13 cellular contexts compared by ENCODE assay signal in genomic region chr1:68624233-68624632, GRCh38.
DNase-seq lines count a peak whose midpoint lies in the region; ATAC-seq and TF ChIP-seq lines count a peak whose summit lies in the region.
"Had no signal": no experiment of that assay in that cellular context is flagged by ENCODE, and none has a peak within 500 bp of the region (broad histone marks: within the 10 kb centered on the region; RNA-seq: fewer than 3 reads in every experiment).

No MANE protein-coding gene starts in this region.

- H2AFZ ChIP-seq in IMR-90 (replicated peaks; ENCODE audit: low read length, poor library complexity) = no peak overlapping the region

- intact Hi-C loops in IMR-90 (cut with micrococcal nuclease) = no loop called here
- intact Hi-C loops in esophagus muscularis mucosa (cut with DNase I) = no loop called here

- no peak overlapping the region for H3K4ac ChIP-seq in IMR-90 (ENCODE audit: low read depth, low read length)

- H3K9me3 ChIP-seq in IMR-90 (ENCODE audit: control insufficient read depth, insufficient read depth, low read length) = peaks cover 5% of the 10 kb centered on the region
- H3K9me3 ChIP-seq in esophagus muscularis mucosa = no peaks in the 10 kb centered on the region

- no peak overlapping the region for H3K23ac ChIP-seq in IMR-90 (ENCODE audit: low read depth, low read length)

- H3K9ac ChIP-seq in IMR-90 (ENCODE audit: low read depth, low read length) = no peak overlapping the region

- no peak overlapping the region for H2BK120ac ChIP-seq in IMR-90 (ENCODE audit: low read depth, low read length)

- no CpG with 5 or more reads among the region's 3 CpGs for WGBS in IMR-90 (ENCODE audit: extremely low coverage in 2 of 2, insufficient read length in 1 of 2), 2 experiments
- 51% methylated on average over 3 of the region's 3 CpGs for WGBS in esophagus muscularis mucosa

- no peaks in the 10 kb centered on the region for H3K79me1 ChIP-seq in IMR-90 (ENCODE audit: low read depth in 1 of 2, low read length in 2 of 2)

- ATAC-seq in IMR-90 (ENCODE audit: low read depth) = no peak
- no peak for ATAC-seq in HG03571 (IDR thresholded peaks at IDR 0.05; ENCODE audit: unreplicated experiment)
- ATAC-seq: CD8-positive, alpha-beta T cell; T-cell had no signal

- no peak overlapping the region for H2BK15ac ChIP-seq in IMR-90 (ENCODE audit: low read depth, low read length)

- CTCF ChIA-PET in IMR-90 (lab: Yijun Ruan, JAX) = no interaction called here

- TF ChIP-seq POLR2A in IMR-90 (IDR thresholded peaks at IDR 0.05; ENCODE audit: low read depth, low read length) = no peak
- TF ChIP-seq POLR2A in esophagus muscularis mucosa (IDR thresholded peaks at IDR 0.05; ENCODE audit: low read depth) = no peak

- no peak overlapping the region for H4K8ac ChIP-seq in IMR-90 (ENCODE audit: low read depth in 2 of 2, low read length in 2 of 2)

- no peak overlapping the region for H3K14ac ChIP-seq in IMR-90 (replicated peaks; ENCODE audit: low read depth, low read length)

- H4K20me1 ChIP-seq in IMR-90 (ENCODE audit: insufficient read depth, low read length) = no peaks in the 10 kb centered on the region

- no peak overlapping the region for H2AK9ac ChIP-seq in IMR-90 (replicated peaks; ENCODE audit: low read depth, low read length, poor library complexity)

- DNase-seq in IMR-90 (peak; percentile 28), amniotic epithelial cell (ENCODE audit: low read depth) (peak; percentile 3), foreskin fibroblast (peak; percentile 7 to 82), skeletal muscle cell (ENCODE audit: low read depth) (peak; percentile 64), esophagus muscularis mucosa (ENCODE audit: extremely low spot score) (no peak), NCI-H146 (lab: John Stamatoyannopoulos, UW) (no peak)
- DNase-seq: activated CD4-positive, alpha-beta T cell treated with anti-CD3 and anti-CD28 coated beads, Interleukin-2, amount 50 U/mL, for 4 hours; activated gamma-delta T cell treated with Interleukin-2 at 50 U/mL for 16 hours; CD8-positive, alpha-beta T cell; NCI-H1436; T-cell had no signal

- no peak overlapping the region for H3K56ac ChIP-seq in IMR-90 (ENCODE audit: extremely low read depth, insufficient read depth, low read length)

- no peak overlapping the region for H3K18ac ChIP-seq in IMR-90 (ENCODE audit: low read depth, low read length)

- in situ Hi-C loops in IMR-90 (cut with MboI; ENCODE audit: low sequenced_read_pairs) = no loop called here

- H3K27me3 ChIP-seq in IMR-90 (ENCODE audit: control insufficient read depth, insufficient read depth, low read length) = no peaks in the 10 kb centered on the region
- no peaks in the 10 kb centered on the region for H3K27me3 ChIP-seq in esophagus muscularis mucosa

- H3K4me3 ChIP-seq in IMR-90 (ENCODE audit: insufficient read depth, low read depth, low read length) (no peak overlapping the region), foreskin fibroblast (ENCODE audit: low read depth in 1 of 2, low read length in 2 of 2) (no peak overlapping the region), skeletal muscle cell (ENCODE audit: low read depth, low read length) (no peak overlapping the region), esophagus muscularis mucosa (no peak overlapping the region)
- H3K4me3 ChIP-seq: coronary artery had no signal

- dilution Hi-C loops in IMR-90 (cut with HindIII; ENCODE audit: low sequenced_read_pairs, unreplicated experiment) = no loop called here

- no peak overlapping the region for H2BK20ac ChIP-seq in IMR-90 (ENCODE audit: low read depth, low read length)

- no peak overlapping the region for H3K4me2 ChIP-seq in IMR-90 (ENCODE audit: low read depth, low read length)

- TF ChIP-seq CTCF in IMR-90 (conservative IDR thresholded peaks at IDR 0.05; ENCODE audit: low read depth, low read length) (no peak), foreskin fibroblast (IDR thresholded peaks at IDR 0.05; ENCODE audit: low read depth, low read length) (no peak), esophagus muscularis mucosa (IDR thresholded peaks at IDR 0.05) (no peak)

- no peaks in the 10 kb centered on the region for H3K36me3 ChIP-seq in IMR-90 (ENCODE audit: control insufficient read depth, insufficient read depth, low read length)
- no peaks in the 10 kb centered on the region for H3K36me3 ChIP-seq in esophagus muscularis mucosa

- POLR2A ChIA-PET in IMR-90 (lab: Charles Lee; ENCODE audit: unreplicated experiment) = no interaction called here

- BruUV-seq in IMR-90 (replicated peaks; lab: Mats Ljungman, UMichigan) = no TSS peak

- H3K4me1 ChIP-seq in IMR-90 (ENCODE audit: control insufficient read depth, insufficient read depth, low read length) (no peaks in the 10 kb centered on the region), esophagus muscularis mucosa (peaks cover 0 to 15% (median 7%) of the 10 kb centered on the region in 4 donors)

- TF ChIP-seq RAD21 in IMR-90 (IDR thresholded peaks at IDR 0.05; ENCODE audit: low read length) = no peak

- H3K27ac ChIP-seq in IMR-90 (ENCODE audit: insufficient read depth, low read length) (no peak overlapping the region), esophagus muscularis mucosa (replicated peaks in 1 of 4) (no peak overlapping the region)
- H3K27ac ChIP-seq: coronary artery had no signal

- no peak overlapping the region for H2AK5ac ChIP-seq in IMR-90 (ENCODE audit: low read depth, low read length)

- H4K5ac ChIP-seq in IMR-90 (ENCODE audit: low read depth, low read length) = no peak overlapping the region

- no peak for TF ChIP-seq EP300 in esophagus muscularis mucosa (IDR thresholded peaks at IDR 0.05)

- no peak overlapping the region for H4K91ac ChIP-seq in IMR-90 (ENCODE audit: insufficient read depth, low read depth, low read length)

- H3K9me1 ChIP-seq in IMR-90 (ENCODE audit: insufficient read depth, low read length) = no peaks in the 10 kb centered on the region

- no peak overlapping the region for H2BK5ac ChIP-seq in IMR-90 (ENCODE audit: low read depth, low read length, poor library complexity, severe bottlenecking)

TF ChIP-seq in IMR-90, 13 proteins besides CTCF, POLR2A, EP300 and RAD21:
- peak; percentile 47; the same call in 1 of the 2 replicates for TF ChIP-seq CEBPB (IDR thresholded peaks at IDR 0.05; ENCODE audit: low read depth, low read length)
- peak; percentile 25; the same call in 1 of the 2 replicates for TF ChIP-seq BHLHE40 (IDR thresholded peaks at IDR 0.05; ENCODE audit: low read depth, low read length)
- TF ChIP-seq, protein P1, sequence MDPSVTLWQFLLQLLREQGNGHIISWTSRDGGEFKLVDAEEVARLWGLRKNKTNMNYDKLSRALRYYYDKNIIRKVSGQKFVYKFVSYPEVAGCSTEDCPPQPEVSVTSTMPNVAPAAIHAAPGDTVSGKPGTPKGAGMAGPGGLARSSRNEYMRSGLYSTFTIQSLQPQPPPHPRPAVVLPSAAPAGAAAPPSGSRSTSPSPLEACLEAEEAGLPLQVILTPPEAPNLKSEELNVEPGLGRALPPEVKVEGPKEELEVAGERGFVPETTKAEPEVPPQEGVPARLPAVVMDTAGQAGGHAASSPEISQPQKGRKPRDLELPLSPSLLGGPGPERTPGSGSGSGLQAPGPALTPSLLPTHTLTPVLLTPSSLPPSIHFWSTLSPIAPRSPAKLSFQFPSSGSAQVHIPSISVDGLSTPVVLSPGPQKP (IDR thresholded peaks at IDR 0.05; ENCODE audit: borderline replicate concordance, low read depth, low read length) = no peak
- no peak for TF ChIP-seq RCOR1 (IDR thresholded peaks at IDR 0.05; ENCODE audit: insufficient replicate concordance, low read length)

Comparison
In these comparisons a context has a peak if more than half of its experiments do, and no peak if none do; other contexts are left out.
1. DNase-seq: peak in IMR-90 (single experiment), amniotic epithelial cell (single experiment), foreskin fibroblast (2 of 2) and skeletal muscle cell (single experiment); none in esophagus muscularis mucosa (single experiment) and NCI-H146 (single experiment).